In the genomic region with DNA sequence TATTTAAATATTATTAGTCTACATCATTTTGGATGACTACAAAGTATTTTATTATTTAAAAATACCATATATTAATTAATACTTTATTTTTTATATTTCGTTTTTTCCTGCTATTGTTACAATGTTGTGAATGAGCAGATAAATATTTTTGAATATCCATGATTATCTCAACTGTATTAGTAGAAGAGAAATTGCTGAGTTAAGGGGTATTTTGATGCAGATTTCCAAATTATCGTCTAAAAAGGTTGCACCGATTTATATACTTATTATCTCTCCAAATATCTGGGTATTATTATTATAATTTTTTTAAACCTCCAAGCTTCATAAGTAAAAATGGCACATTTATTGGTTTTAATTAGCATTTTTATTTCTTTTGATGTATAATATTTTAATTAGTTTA, we compare ENCODE assay signal across 2 cellular contexts.
A peak's percentile ranks its signal among the peaks of the same experiment; 100 is the strongest.
TF ChIP-seq lines count a peak whose summit lies in the region.

No MANE protein-coding gene starts in this region.

TF ChIP-seq in A549, 52 proteins besides CTCF, POLR2A, EP300 and RAD21:
- TF ChIP-seq MAFK (IDR thresholded peaks at IDR 0.05; ENCODE audit: partially characterized antibody) = peak; percentile 46
- TF ChIP-seq FOSB (CRISPR knock-in tag; IDR thresholded peaks at IDR 0.05) = no peak
- TF ChIP-seq SREBF2 (IDR thresholded peaks at IDR 0.05) = no peak

TF ChIP-seq in K562, 482 proteins besides CTCF, POLR2A, EP300 and RAD21:
- TF ChIP-seq KAT8 (IDR thresholded peaks at IDR 0.05; ENCODE audit: low read depth) = no peak
- TF ChIP-seq, protein P1, sequence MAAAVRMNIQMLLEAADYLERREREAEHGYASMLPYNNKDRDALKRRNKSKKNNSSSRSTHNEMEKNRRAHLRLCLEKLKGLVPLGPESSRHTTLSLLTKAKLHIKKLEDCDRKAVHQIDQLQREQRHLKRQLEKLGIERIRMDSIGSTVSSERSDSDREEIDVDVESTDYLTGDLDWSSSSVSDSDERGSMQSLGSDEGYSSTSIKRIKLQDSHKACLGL (CRISPR knock-in tag; IDR thresholded peaks at IDR 0.05; ENCODE audit: borderline replicate concordance, poor library complexity, severe bottlenecking) = no peak
- TF ChIP-seq GABPA (tag; conservative IDR thresholded peaks at IDR 0.05; ENCODE audit: low read depth) = no peak
- no peak for TF ChIP-seq SMC3 (conservative IDR thresholded peaks at IDR 0.05; ENCODE audit: insufficient read depth, low read depth, low read length)
- no peak for TF ChIP-seq DACH1 (IDR thresholded peaks at IDR 0.05; ENCODE audit: partially characterized antibody)
- TF ChIP-seq C11orf30 (IDR thresholded peaks at IDR 0.05; ENCODE audit: low read depth) = peak; percentile 50
- TF ChIP-seq MYBL2 (IDR thresholded peaks at IDR 0.05; ENCODE audit: low read depth) = no peak
- no peak for TF ChIP-seq MYBL2 (CRISPR knock-in tag; IDR thresholded peaks at IDR 0.05; ENCODE audit: borderline replicate concordance)
- TF ChIP-seq ZNF316 (IDR thresholded peaks at IDR 0.05) = peak; percentile 65
- no peak for TF ChIP-seq ZNF699 (CRISPR knock-in tag; IDR thresholded peaks at IDR 0.05; ENCODE audit: insufficient replicate concordance)
- TF ChIP-seq GABPB2 (CRISPR knock-in tag; conservative IDR thresholded peaks at IDR 0.05) = no peak
- TF ChIP-seq MAFF (IDR thresholded peaks at IDR 0.05; ENCODE audit: low read length) = peak; percentile 29; the same call in 1 of the 2 replicates
- no peak for TF ChIP-seq ZNF830 (CRISPR knock-in tag; IDR thresholded peaks at IDR 0.05)
